ENCODE assay signal across 10 cellular contexts in genomic region chr5:123875444-123876264, GRCh38.
A peak's percentile ranks its signal among the peaks of the same experiment; 100 is the strongest.
DNase-seq lines count a peak whose midpoint lies in the region; ATAC-seq and TF ChIP-seq lines count a peak whose summit lies in the region.
"Had no signal": no experiment of that assay in that cellular context is flagged by ENCODE, and none has a peak within 500 bp of the region (broad histone marks: within the 10 kb centered on the region; RNA-seq: fewer than 3 reads in every experiment).

No MANE protein-coding gene starts in this region.

- TF ChIP-seq POLR2A in HCT116 (IDR thresholded peaks at IDR 0.05; ENCODE audit: borderline replicate concordance, extremely low read depth, insufficient read depth, insufficient read length) (no peak), heart left ventricle (IDR thresholded peaks at IDR 0.05) (no peak)

- no peaks in the 10 kb centered on the region for H4K20me1 ChIP-seq in HCT116 (ENCODE audit: insufficient read depth)

- H3K27ac ChIP-seq in HCT116 (ENCODE audit: low read depth, low read length): no peak overlapping the region
- peak overlapping the region; percentile 88 for H3K27ac ChIP-seq in Panc1 (ENCODE audit: low read length)
- peak overlapping the region in 8 of 12 donors; percentile 3 to 74 (median 46) for H3K27ac ChIP-seq in heart left ventricle
- H3K27ac ChIP-seq: prostate gland had no signal

- 0 out of 4 replicates have a peak, but pooled peaks cover 0 to 6% of the 10 kb centered on the region in 2 experiments for H3K4me1 ChIP-seq in HCT116 (ENCODE audit: control insufficient read depth in 1 of 2, insufficient read depth in 2 of 2, low read length in 2 of 2)
- peaks cover 44% of the 10 kb centered on the region for H3K4me1 ChIP-seq in Panc1 (ENCODE audit: control insufficient read depth, insufficient read depth, low read length)
- H3K4me1 ChIP-seq in heart left ventricle: peaks cover 0 to 40% (median 23%) of the 10 kb centered on the region in 12 donors
- H3K4me1 ChIP-seq: prostate gland had no signal

- no peaks in the 10 kb centered on the region for H3K79me2 ChIP-seq in HCT116 (ENCODE audit: insufficient read depth, low read length)

- H3K4me3 ChIP-seq in HCT116 (replicated peaks in 1 of 2; ENCODE audit: low read depth in 1 of 2, low read length in 2 of 2) (no peak overlapping the region), Panc1 (ENCODE audit: low read depth in 2 of 2, low read length in 2 of 2) (0 out of 4 replicates have a peak overlapping the region, but pooled peaks of 1 of the 2 experiments have one; percentile 9), heart left ventricle (no peak overlapping the region)
- H3K4me3 ChIP-seq: HAP-1, prostate gland had no signal

- in situ Hi-C loops in Panc1 (cut with HindIII; ENCODE audit: low pct_unique_long_range_greater_than_20kb, low sequenced_read_pairs): no loop called here

- H3K9ac ChIP-seq in HCT116 (ENCODE audit: low read length): no peak overlapping the region

- TF ChIP-seq CTCF in HCT116 (IDR thresholded peaks at IDR 0.05 in 2 of 3, conservative IDR thresholded peaks at IDR 0.05 in 1 of 3; ENCODE audit: borderline replicate concordance in 1 of 3, insufficient read depth in 1 of 3, low read depth in 2 of 3, low read length in 2 of 3): no peak
- no peak for TF ChIP-seq CTCF in Panc1 (IDR thresholded peaks at IDR 0.05)
- no peak for TF ChIP-seq CTCF in heart left ventricle (IDR thresholded peaks at IDR 0.05)

- H3K4me2 ChIP-seq in HCT116 (ENCODE audit: low read length): no peak overlapping the region

- DNase-seq in HCT116 (ENCODE audit: low read depth, low spot score): no peak
- DNase-seq in Panc1 (ENCODE audit: low read depth, low spot score): no peak
- peak in 4 of 5 donors; percentile 13 to 35 (median 30) for DNase-seq in heart left ventricle
- DNase-seq in occipital lobe (lab: John Stamatoyannopoulos, UW): peak; percentile 15
- no peak for DNase-seq in NCI-H524 (lab: John Stamatoyannopoulos, UW)

- CTCF ChIA-PET in HCT116 (lab: Charles Lee): no interaction called here
- CTCF ChIA-PET in Panc1 (lab: Charles Lee): no interaction called here

- H3K27me3 ChIP-seq in HCT116 (ENCODE audit: insufficient read depth, low read length): no peaks in the 10 kb centered on the region
- H3K27me3 ChIP-seq in Panc1 (ENCODE audit: control insufficient read depth, insufficient read depth, low read length): no peaks in the 10 kb centered on the region
- H3K27me3 ChIP-seq in heart left ventricle: no peaks in the 10 kb centered on the region

- RAD21 ChIA-PET in HCT116 (lab: Charles Lee; ENCODE audit: low non-redundant PET in 1 of 2, low total read pairs in 2 of 2, uncharacterized antibody in 2 of 2, unreplicated experiment in 2 of 2): no interaction called here

- WGBS in heart left ventricle, 4 donors: 27 to 37% (median 34%) methylated on average over 8 of the region's 8 CpGs

- TF ChIP-seq RAD21 in HCT116 (IDR thresholded peaks at IDR 0.05; ENCODE audit: low read depth): no peak

- H3K36me3 ChIP-seq in HCT116 (ENCODE audit: control insufficient read depth in 1 of 2, insufficient read depth in 2 of 2, low read length in 2 of 2): no peaks in the 10 kb centered on the region
- no peaks in the 10 kb centered on the region; the same call in 1 of the 2 replicates for H3K36me3 ChIP-seq in Panc1 (ENCODE audit: control insufficient read depth, insufficient read depth, low read length)
- no peaks in the 10 kb centered on the region for H3K36me3 ChIP-seq in heart left ventricle
- H3K36me3 ChIP-seq: HAP-1, prostate gland had no signal

- peak; percentile 46; the same call in 1 of the 2 replicates for ATAC-seq in HCT116
- peak; percentile 82 for ATAC-seq in Panc1
- peak; percentile 67 to 85 (median 82) for ATAC-seq in heart left ventricle
- no peak for ATAC-seq in GM21717 (IDR thresholded peaks at IDR 0.05; ENCODE audit: unreplicated experiment)
- ATAC-seq in activated CD4-positive, CD25-positive, alpha-beta regulatory T cell treated with anti-CD3 and anti-CD28 coated beads, Interleukin-2, amount 50 U/mL, for 24 hours: no peak
- no peak for ATAC-seq in HG02642 (IDR thresholded peaks at IDR 0.05; ENCODE audit: poor library complexity, unreplicated experiment)

- peak overlapping the region; percentile 17 for H2AFZ ChIP-seq in HCT116 (ENCODE audit: low read depth, low read length, poor library complexity, severe bottlenecking)

- no peaks in the 10 kb centered on the region for H3K9me3 ChIP-seq in HCT116 (ENCODE audit: control insufficient read depth in 1 of 2, insufficient read depth in 1 of 2, low read depth in 1 of 2, low read length in 2 of 2)
- no peaks in the 10 kb centered on the region for H3K9me3 ChIP-seq in Panc1 (ENCODE audit: control insufficient read depth, insufficient read depth, low read depth, low read length)
- no peaks in the 10 kb centered on the region for H3K9me3 ChIP-seq in heart left ventricle
- H3K9me3 ChIP-seq: HAP-1, prostate gland had no signal

- no peaks in the 10 kb centered on the region for H3K9me2 ChIP-seq in HCT116 (ENCODE audit: insufficient read depth)

- intact Hi-C loops in HCT116 (cut with micrococcal nuclease) (no loop called here), Panc1 (cut with micrococcal nuclease; ENCODE audit: unreplicated experiment) (no loop called here), heart left ventricle (cut with DNase I) (no loop called here)

- no TSS peak for BruUV-seq in HCT116 (replicated peaks; lab: Mats Ljungman, UMichigan)
- no TSS peak for BruUV-seq in Panc1 (replicated peaks; lab: Mats Ljungman, UMichigan)

- POLR2A ChIA-PET in HCT116 (lab: Charles Lee) (no interaction called here), Panc1 (lab: Charles Lee) (interaction anchor here (0.6 kb wide), 1 partner anchor 724 kb away, joined by 3 read pairs; no protein-coding TSS in a partner anchor)

TF ChIP-seq in HCT116, 20 proteins besides CTCF, POLR2A, EP300 and RAD21:
- TF ChIP-seq EGR1 (IDR thresholded peaks at IDR 0.05; ENCODE audit: low read depth) (no peak), SIN3A (IDR thresholded peaks at IDR 0.05; ENCODE audit: low read depth) (no peak), EZH2phosphoT487 (IDR thresholded peaks at IDR 0.05; ENCODE audit: borderline replicate concordance) (no peak), ELF1 (IDR thresholded peaks at IDR 0.05; ENCODE audit: borderline replicate concordance, low read depth) (no peak), POLR2AphosphoS5 (IDR thresholded peaks at IDR 0.05; ENCODE audit: low read depth, low read length) (no peak), SP1 (IDR thresholded peaks at IDR 0.05; ENCODE audit: low read depth) (no peak), CBX3 (IDR thresholded peaks at IDR 0.05; ENCODE audit: low read depth) (no peak), ZFX (IDR thresholded peaks at IDR 0.05) (no peak)

Comparison
In these comparisons a context has a peak if more than half of its experiments do, and no peak if none do; other contexts are left out.
1. ATAC-seq: peak in HCT116 (single experiment), Panc1 (single experiment) and heart left ventricle (4 of 4); none in GM21717 (single experiment), activated CD4-positive, CD25-positive, alpha-beta regulatory T cell treated with anti-CD3 and anti-CD28 coated beads, Interleukin-2, amount 50 U/mL, for 24 hours (0 of 2) and HG02642 (single experiment).
2. DNase-seq: peak in heart left ventricle (4 of 5) and occipital lobe (single experiment); none in HCT116 (single experiment), Panc1 (single experiment) and NCI-H524 (0 of 2).